ENCODE assay signal across 8 cellular contexts in genomic region chr9:121300283-121301119, GRCh38. TPM values are rescaled to one million over a fixed set of nuclear protein-coding genes. Genes with fewer than 3 reads are reported as not detected.
A peak's percentile ranks its signal among the peaks of the same experiment; 100 is the strongest.
DNase-seq lines count a peak whose midpoint lies in the region; ATAC-seq and TF ChIP-seq lines count a peak whose summit lies in the region.

No MANE protein-coding gene starts in this region.

- H3K4me3 ChIP-seq in CD8-positive, alpha-beta T cell (ENCODE audit: low read depth, low read length): no peak overlapping the region
- peak overlapping the region; percentile 55 for H3K4me3 ChIP-seq in fibroblast of pulmonary artery (replicated peaks; ENCODE audit: low read depth, low read length)

- no peaks in the 10 kb centered on the region for H3K36me3 ChIP-seq in CD8-positive, alpha-beta T cell (ENCODE audit: insufficient read depth, low read length)

- TF ChIP-seq CTCF in CD8-positive, alpha-beta T cell (IDR thresholded peaks at IDR 0.05): no peak
- no peak for TF ChIP-seq CTCF in fibroblast of pulmonary artery (IDR thresholded peaks at IDR 0.05; ENCODE audit: low read length, missing control alignments)

- ATAC-seq in CD8-positive, alpha-beta T cell: no peak
- no peak for ATAC-seq in T-cell (replicated peaks in 1 of 4)

- intact Hi-C loops in CD8-positive, alpha-beta T cell (cut with DNase I, micrococcal nuclease): no loop called here
- intact Hi-C loops in posterior vena cava (cut with DNase I): loop anchor here in 1 of 2 donors (5.0 kb wide), 1 partner anchor 33 kb away; the partner anchor contains the start of gene GSN

- no peak for DNase-seq in CD8-positive, alpha-beta T cell
- DNase-seq in T-cell: no peak
- no peak for DNase-seq in fibroblast of pulmonary artery (ENCODE audit: low read depth)
- peak; percentile 44 for DNase-seq in posterior vena cava (ENCODE audit: low spot score)
- no peak for DNase-seq in stimulated activated CD4-positive, alpha-beta T cell treated with anti-CD3 and anti-CD28 coated beads, Interleukin-2, amount 100 ng/mL, for 48 hours
- DNase-seq in NCI-H2081 treated with DMSO at 0.1 percent for 48 hours (lab: John Stamatoyannopoulos, UW): no peak
- no peak for DNase-seq in ACHN
- no peak for DNase-seq in inferior parietal cortex (ENCODE audit: extremely low spot score)

- peaks cover 19% of the 10 kb centered on the region for H3K4me1 Mint-ChIP-seq in CD8-positive, alpha-beta T cell (ENCODE audit: low read depth)
- H3K4me1 Mint-ChIP-seq in T-cell: peaks cover 13 to 20% (median 19%) of the 10 kb centered on the region in 3 donors

- peaks cover 11% of the 10 kb centered on the region for H3K4me1 ChIP-seq in CD8-positive, alpha-beta T cell (ENCODE audit: insufficient read depth, low read length)

- H3K9me3 Mint-ChIP-seq in CD8-positive, alpha-beta T cell: no peaks in the 10 kb centered on the region
- H3K9me3 Mint-ChIP-seq in T-cell: no peaks in the 10 kb centered on the region

- H3K9me3 ChIP-seq in CD8-positive, alpha-beta T cell (ENCODE audit: low read length): no peaks in the 10 kb centered on the region

- H3K27ac ChIP-seq in CD8-positive, alpha-beta T cell (ENCODE audit: low read depth, low read length): no peak overlapping the region

- H3K4me3 Mint-ChIP-seq in CD8-positive, alpha-beta T cell: peak overlapping the region; percentile 82
- H3K4me3 Mint-ChIP-seq in T-cell: peak overlapping the region; percentile 65 to 71 (median 68)

- H3K27ac Mint-ChIP-seq in CD8-positive, alpha-beta T cell: peak overlapping the region; percentile 58
- no peak overlapping the region for H3K27ac Mint-ChIP-seq in T-cell

- peaks cover 19% of the 10 kb centered on the region for H3K27me3 Mint-ChIP-seq in CD8-positive, alpha-beta T cell (ENCODE audit: low read depth)
- H3K27me3 Mint-ChIP-seq in T-cell: peaks cover 16 to 17% of the 10 kb centered on the region in 2 donors

- H3K36me3 Mint-ChIP-seq in CD8-positive, alpha-beta T cell: peaks cover 7% of the 10 kb centered on the region
- H3K36me3 Mint-ChIP-seq in T-cell: peaks cover 17% of the 10 kb centered on the region

- POLR2A ChIA-PET in CD8-positive, alpha-beta T cell (lab: Charles Lee): no interaction called here
- POLR2A ChIA-PET in T-cell (lab: Charles Lee): no interaction called here

- H3K27me3 ChIP-seq in CD8-positive, alpha-beta T cell (ENCODE audit: insufficient read depth, low read length): no peaks in the 10 kb centered on the region

- CTCF ChIA-PET in CD8-positive, alpha-beta T cell (lab: Charles Lee): interaction anchor here (0.8 to 0.9 kb wide), 2 partner anchors 19 to 22 kb away, joined by 3 read pairs; no protein-coding TSS in a partner anchor
- CTCF ChIA-PET in T-cell (lab: Charles Lee): no interaction called here

- in situ Hi-C loops in ACHN (cut with HindIII; ENCODE audit: low pct_ligation_motif_present, low pct_unique_long_range_greater_than_20kb, low sequenced_read_pairs): no loop called here

RNA-seq across cellular contexts. Expression of gene GSN, which starts 32.5 kb away (rescaled TPM):
- 1 to 10 TPM; 1.7 to 3.2 TPM for total RNA-seq in CD8-positive, alpha-beta T cell
- total RNA-seq in T-cell (1 to 10 TPM; 6.3 to 8.8 (median 8.4) TPM), posterior vena cava (1,000 to 10,000 TPM in 1 of 2 donors, 100 to 1,000 TPM in 1; 590 to 1,544 TPM)

Comparison
In these comparisons a context has a peak if more than half of its experiments do, and no peak if none do; other contexts are left out.
1. RNA of gene GSN, which starts 32.5 kb away (total RNA-seq): 590 to 1,544 TPM in posterior vena cava; 6.3 to 8.8 TPM in T-cell and 1.7 to 3.2 TPM in CD8-positive, alpha-beta T cell; every median in the first group is over 10 times any median in the second.